In the genomic region with DNA sequence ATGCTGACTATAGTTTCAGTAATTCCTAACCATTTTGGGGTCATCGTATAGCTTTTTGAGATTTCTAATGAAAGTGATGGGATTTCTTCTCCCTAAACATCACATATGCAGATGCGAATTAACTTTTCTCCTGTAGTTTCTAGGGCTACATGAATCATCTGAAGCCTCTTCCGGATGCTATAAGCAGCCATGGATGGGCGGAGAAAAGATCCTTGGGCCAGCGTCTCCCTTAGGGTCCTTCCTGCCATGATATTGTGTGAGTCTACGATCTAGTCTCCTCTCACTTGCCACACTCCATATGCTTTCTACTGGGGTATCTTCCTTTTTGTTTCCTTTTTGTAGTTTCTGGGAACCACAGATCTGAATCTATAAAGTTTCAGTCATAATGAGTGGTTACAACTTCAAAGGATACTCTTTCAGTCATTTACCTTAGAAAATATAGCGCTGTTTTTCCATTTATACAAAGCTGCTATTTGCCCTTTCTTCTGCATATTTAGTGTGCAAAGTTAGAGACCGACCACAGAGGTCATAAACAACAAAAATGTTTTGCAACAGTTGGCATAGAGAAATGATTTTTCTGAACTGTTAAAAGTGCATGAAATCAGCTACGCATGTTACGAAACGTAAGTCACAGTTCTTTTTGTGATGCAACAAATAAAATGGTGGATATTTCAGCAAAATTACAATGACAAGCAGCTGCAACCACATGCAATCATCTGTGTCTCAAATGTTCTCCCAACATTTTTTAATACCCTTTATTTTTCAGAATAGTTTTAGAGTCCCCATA, we compare ENCODE assay signal across 22 cellular contexts.
DNase-seq lines count a peak whose midpoint lies in the region; ATAC-seq and TF ChIP-seq lines count a peak whose summit lies in the region.
"Had no signal": no experiment of that assay in that cellular context is flagged by ENCODE, and none has a peak within 500 bp of the region (broad histone marks: within the 10 kb centered on the region; RNA-seq: fewer than 3 reads in every experiment).

No MANE protein-coding gene starts in this region.

- peaks cover 7% of the 10 kb centered on the region for H3K9me3 Mint-ChIP-seq in MCF 10A (ENCODE audit: unreplicated experiment)
- no peaks in the 10 kb centered on the region for H3K9me3 Mint-ChIP-seq in nephron progenitor cell
- H3K9me3 Mint-ChIP-seq: T-helper 1 cell treated with Interleukin-12 subunit alpha and Interleukin-12 subunit beta and Interleukin-4 antibody, amounts not matched to agents 30 μg/mL and 1 μg/mL, for 36 hours had no signal

- CTCF ChIA-PET in MCF 10A (lab: Yijun Ruan, JAX): no interaction called here
- CTCF ChIA-PET in PC-3 (lab: Charles Lee): no interaction called here

- no peaks in the 10 kb centered on the region for H3K36me3 ChIP-seq in breast epithelium
- H3K36me3 ChIP-seq in PC-3 (ENCODE audit: low read depth, low read length): no peaks in the 10 kb centered on the region
- H3K36me3 ChIP-seq: BLaER1 had no signal

- H3K27ac ChIP-seq in breast epithelium: no peak overlapping the region
- H3K27ac ChIP-seq in PC-3 (ENCODE audit: low read length): no peak overlapping the region
- H3K27ac ChIP-seq: 22Rv1, BLaER1 had no signal

- no peak for TF ChIP-seq CTCF in MCF 10A (IDR thresholded peaks at IDR 0.05; ENCODE audit: unreplicated experiment)
- TF ChIP-seq CTCF in breast epithelium (IDR thresholded peaks at IDR 0.05): no peak
- no peak for TF ChIP-seq CTCF in fibroblast of villous mesenchyme (IDR thresholded peaks at IDR 0.05; ENCODE audit: insufficient read depth, low read depth, low read length)
- no peak for TF ChIP-seq CTCF in nephron progenitor cell (IDR thresholded peaks at IDR 0.05)
- no peak for TF ChIP-seq CTCF in PC-3 (conservative IDR thresholded peaks at IDR 0.05; ENCODE audit: low read depth, low read length)

- H3K4me1 Mint-ChIP-seq in MCF 10A (ENCODE audit: insufficient read depth, unreplicated experiment) (peaks cover 6% of the 10 kb centered on the region), nephron progenitor cell (peaks cover 17% of the 10 kb centered on the region)

- H3K4me3 Mint-ChIP-seq in MCF 10A (ENCODE audit: unreplicated experiment) (no peak overlapping the region), nephron progenitor cell (no peak overlapping the region)
- H3K4me3 Mint-ChIP-seq: T-helper 1 cell treated with Interleukin-12 subunit alpha and Interleukin-12 subunit beta and Interleukin-4 antibody, amounts not matched to agents 30 μg/mL and 1 μg/mL, for 36 hours had no signal

- H3K79me2 ChIP-seq in PC-3 (ENCODE audit: low read length): no peaks in the 10 kb centered on the region

- H3K4me1 ChIP-seq in breast epithelium (no peaks in the 10 kb centered on the region), PC-3 (ENCODE audit: insufficient read depth, low read length) (no peaks in the 10 kb centered on the region)
- H3K4me1 ChIP-seq: BLaER1 had no signal

- H3K27me3 Mint-ChIP-seq in MCF 10A (ENCODE audit: insufficient read depth, unreplicated experiment) (no peaks in the 10 kb centered on the region), nephron progenitor cell (ENCODE audit: low read depth, poor library complexity) (peaks cover 4% of the 10 kb centered on the region)

- H3K9me3 ChIP-seq in breast epithelium (no peaks in the 10 kb centered on the region), PC-3 (ENCODE audit: low read length) (no peaks in the 10 kb centered on the region)
- H3K9me3 ChIP-seq: BLaER1 had no signal

- DNase-seq in MCF 10A (ENCODE audit: unreplicated experiment): peak; percentile 50
- no peak for DNase-seq in breast epithelium (ENCODE audit: low spot score in 2 of 2)
- peak; percentile 29 for DNase-seq in SIG-M5 (lab: John Stamatoyannopoulos, UW)
- DNase-seq in fibroblast of villous mesenchyme (ENCODE audit: low read depth): peak; percentile 1
- no peak for DNase-seq in nephron progenitor cell
- DNase-seq in occipital lobe (lab: John Stamatoyannopoulos, UW): no peak
- no peak for DNase-seq in PC-3
- DNase-seq: DND-41; GDM1; GOT3; KG1; NCI-H1105 treated with DMSO at 0.1 percent for 48 hours; NCI-H1930; NCI-H446 treated with DMSO at 0.1 percent for 48 hours; NK-92 treated with Interleukin-12 subunit alpha and Interleukin-12 subunit beta, amount 100 ng/mL, for 24 hours had no signal

- no peak overlapping the region for H3K4me3 ChIP-seq in breast epithelium
- no peak overlapping the region for H3K4me3 ChIP-seq in fibroblast of villous mesenchyme (ENCODE audit: low read depth, low read length)
- H3K4me3 ChIP-seq in PC-3 (ENCODE audit: low read length): no peak overlapping the region
- H3K4me3 ChIP-seq: BLaER1 had no signal

- no peaks in the 10 kb centered on the region for H3K9me2 ChIP-seq in PC-3 (replicated peaks; ENCODE audit: low read length)

- H3K27me3 ChIP-seq in breast epithelium: no peaks in the 10 kb centered on the region
- H3K27me3 ChIP-seq in PC-3 (ENCODE audit: low read length): peaks cover 40% of the 10 kb centered on the region
- H3K27me3 ChIP-seq: BLaER1 had no signal

- ATAC-seq in HG03095 (IDR thresholded peaks at IDR 0.05; ENCODE audit: unreplicated experiment) (no peak), PC-3 (no peak)
- ATAC-seq: Panc1, Right ventricle myocardium inferior, SK-N-SH treated with all-trans-retinoic acid at 6 μM for 48 hours had no signal

- no peak for TF ChIP-seq POLR2A in breast epithelium (IDR thresholded peaks at IDR 0.05)

- no peak overlapping the region for H3K9ac ChIP-seq in PC-3 (ENCODE audit: low read length)
- H3K9ac ChIP-seq: BLaER1 had no signal

- intact Hi-C loops in MCF 10A (cut with micrococcal nuclease) (no loop called here), breast epithelium (cut with DNase I; ENCODE audit: low total_unique reads) (no loop called here), PC-3 (cut with micrococcal nuclease) (no loop called here)

- no peak overlapping the region for H3K27ac Mint-ChIP-seq in MCF 10A (ENCODE audit: low read depth, unreplicated experiment)
- H3K27ac Mint-ChIP-seq in nephron progenitor cell: no peak overlapping the region
- H3K27ac Mint-ChIP-seq: T-helper 1 cell treated with Interleukin-12 subunit alpha and Interleukin-12 subunit beta and Interleukin-4 antibody, amounts not matched to agents 30 μg/mL and 1 μg/mL, for 36 hours had no signal

- no peaks in the 10 kb centered on the region for H3F3A ChIP-seq in PC-3 (ENCODE audit: low read length, unreplicated experiment)

- H2AFZ ChIP-seq in PC-3 (ENCODE audit: low read length): no peak overlapping the region

- no TSS peak for BruUV-seq in MCF 10A (replicated peaks; lab: Mats Ljungman, UMichigan)
- no TSS peak for BruUV-seq in PC-3 (replicated peaks; lab: Mats Ljungman, UMichigan)

- no peak overlapping the region for H3K4me2 ChIP-seq in PC-3 (ENCODE audit: low read length)
- H3K4me2 ChIP-seq: BLaER1 had no signal

- no peaks in the 10 kb centered on the region for H4K20me1 ChIP-seq in PC-3 (ENCODE audit: low read length)
- H4K20me1 ChIP-seq: BLaER1 had no signal

- H3K36me3 Mint-ChIP-seq in MCF 10A (ENCODE audit: insufficient read depth, unreplicated experiment): no peaks in the 10 kb centered on the region
- H3K36me3 Mint-ChIP-seq in nephron progenitor cell (ENCODE audit: low read depth): no peaks in the 10 kb centered on the region

- POLR2A ChIA-PET in MCF 10A (lab: Yijun Ruan, JAX) (interaction anchor here (0.7 kb wide), 2 partner anchors 75 to 76 kb away, joined by 3 to 6 read pairs; no protein-coding TSS in a partner anchor), PC-3 (lab: Charles Lee; ENCODE audit: unreplicated experiment) (no interaction called here)

Comparison
In these comparisons a context has a peak if more than half of its experiments do, and no peak if none do; other contexts are left out.
1. DNase-seq: peak in MCF 10A (single experiment), SIG-M5 (single experiment) and fibroblast of villous mesenchyme (single experiment); none in breast epithelium (0 of 2), nephron progenitor cell (single experiment), occipital lobe (single experiment) and PC-3 (single experiment).